In genomic region chr6:137798261-137798660, GRCh38 we compare ENCODE assay signal across 12 cellular contexts.
"Had no signal": no experiment of that assay in that cellular context is flagged by ENCODE, and none has a peak within 500 bp of the region (broad histone marks: within the 10 kb centered on the region; RNA-seq: fewer than 3 reads in every experiment).

No MANE protein-coding gene starts in this region.

- H2AFZ ChIP-seq: parathyroid adenoma had no signal

- H3K9ac ChIP-seq: parathyroid adenoma had no signal

- H3K4me1 ChIP-seq: breast epithelium had no signal

- H3K4me3 Mint-ChIP-seq: stimulated activated naive B cell treated with anti-CD40 and anti-IgM and Interleukin-4, amounts not matched to agents 10 μg/mL and 1 μg/mL and 100 μg/mL, for 72 hours had no signal

- ATAC-seq: stimulated activated naive B cell treated with anti-CD40 and anti-IgM and Interleukin-4, amounts not matched to agents 10 μg/mL and 1 μg/mL and 100 μg/mL, for 72 hours had no signal

- H3K36me3 ChIP-seq: breast epithelium had no signal

- DNase-seq: activated CD4-positive, CD25-positive, alpha-beta regulatory T cell treated with anti-CD3 and anti-CD28 coated beads, Interleukin-2, amount 50 U/mL, for 72 hours; activated effector memory CD4-positive, alpha-beta T cell treated with Interleukin-2 at 50 U/mL for 16 hours; amygdala; dermis blood vessel endothelial cell; erythroblast; hypothalamus; stimulated activated naive B cell treated with anti-CD40 and anti-IgM and Interleukin-4, amounts not matched to agents 10 μg/mL and 1 μg/mL and 100 μg/mL, for 72 hours; T-helper 1 cell; trophoblast cell had no signal

- H3K9me3 ChIP-seq: breast epithelium had no signal

- H3K27ac ChIP-seq: breast epithelium, parathyroid adenoma, SK-N-MC had no signal

- H3K4me3 ChIP-seq: breast epithelium, SK-N-MC had no signal

- H3K27me3 Mint-ChIP-seq: stimulated activated naive B cell treated with anti-CD40 and anti-IgM and Interleukin-4, amounts not matched to agents 10 μg/mL and 1 μg/mL and 100 μg/mL, for 72 hours had no signal

- H3K27me3 ChIP-seq: breast epithelium had no signal

- H3K79me2 ChIP-seq: parathyroid adenoma had no signal
